In the genomic region with DNA sequence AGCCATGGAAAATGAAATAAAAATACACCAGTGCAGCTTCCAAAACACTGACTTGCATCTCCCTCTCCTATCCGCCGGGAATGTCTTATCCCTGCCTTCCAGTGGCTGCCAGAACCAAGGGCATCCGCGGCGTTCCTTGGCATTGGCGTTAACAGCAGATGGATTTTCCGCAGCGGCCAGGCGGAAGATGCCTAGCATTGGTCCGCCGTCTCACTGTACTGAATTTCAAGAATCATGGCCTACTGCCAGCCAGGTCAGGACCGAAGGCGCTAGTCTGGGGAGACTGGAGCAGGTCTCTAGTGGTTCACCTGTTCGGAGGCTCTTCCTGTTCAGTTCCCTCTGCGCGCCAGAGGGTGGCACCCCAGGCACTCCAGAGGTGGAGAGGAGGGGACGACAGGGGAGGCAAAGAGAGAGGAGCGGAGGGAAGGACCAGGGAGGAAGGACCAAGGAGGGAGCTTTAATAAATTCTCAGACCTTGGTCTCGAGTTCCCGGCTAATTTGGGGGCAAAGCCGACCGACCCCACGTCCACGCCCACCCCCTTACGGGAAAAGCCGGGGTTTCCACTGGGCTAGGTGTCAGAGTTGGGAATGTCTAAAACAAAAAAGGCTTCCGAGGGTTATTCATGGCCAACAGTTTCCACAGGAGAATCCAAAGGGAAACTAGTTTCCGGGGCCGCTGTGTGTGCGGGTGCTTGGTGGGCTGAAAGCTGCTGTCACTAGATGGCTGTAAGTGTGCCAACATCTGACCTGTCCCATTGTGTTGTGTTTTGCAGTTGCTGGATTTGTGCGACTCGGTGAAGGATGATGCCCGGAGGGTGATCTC, we compare ENCODE assay signal across 1 cellular context.
A peak's percentile ranks its signal among the peaks of the same experiment; 100 is the strongest.
TF ChIP-seq lines count a peak whose summit lies in the region.

No MANE protein-coding gene starts in this region.

TF ChIP-seq in A549, 52 proteins besides CTCF, POLR2A, EP300 and RAD21 (continued from another document):
- TF ChIP-seq PHF8 (IDR thresholded peaks at IDR 0.05; ENCODE audit: borderline replicate concordance, low read depth), result no peak
- 0 out of 2 replicates have a peak, but pooled peaks have one; percentile 57 for TF ChIP-seq MAZ (IDR thresholded peaks at IDR 0.05; ENCODE audit: borderline replicate concordance, low read depth, low read length)
- TF ChIP-seq KDM5A (IDR thresholded peaks at IDR 0.05), result 0 out of 2 replicates have a peak, but pooled peaks have one; percentile 19
- TF ChIP-seq CBX8 (IDR thresholded peaks at IDR 0.05), result no peak
